ENCODE assay signal across 11 cellular contexts in genomic region chr12:127485528-127485927, GRCh38.
A peak's percentile ranks its signal among the peaks of the same experiment; 100 is the strongest.
DNase-seq lines count a peak whose midpoint lies in the region; ATAC-seq and TF ChIP-seq lines count a peak whose summit lies in the region.
"Had no signal": no experiment of that assay in that cellular context is flagged by ENCODE, and none has a peak within 500 bp of the region (broad histone marks: within the 10 kb centered on the region; RNA-seq: fewer than 3 reads in every experiment).

No MANE protein-coding gene starts in this region.

- no peak overlapping the region for H3K4me3 Mint-ChIP-seq in HFFc6

- H3K9me3 Mint-ChIP-seq in HFFc6, result no peaks in the 10 kb centered on the region

- TF ChIP-seq CTCF in HFFc6 (IDR thresholded peaks at IDR 0.05), result peak; percentile 75
- peak; percentile 56 for TF ChIP-seq CTCF in WI38 (IDR thresholded peaks at IDR 0.05; ENCODE audit: low read depth, low read length)

- peaks cover 26% of the 10 kb centered on the region for H3K4me1 Mint-ChIP-seq in HFFc6 (ENCODE audit: low read depth)

- H3K4me3 ChIP-seq in WI38 (ENCODE audit: low read depth, low read length), result no peak overlapping the region
- H3K4me3 ChIP-seq: cardiac muscle cell, SK-N-MC had no signal

- H3K36me3 Mint-ChIP-seq in HFFc6 (ENCODE audit: low read depth), result no peaks in the 10 kb centered on the region

- H3K27ac Mint-ChIP-seq in HFFc6, result peak overlapping the region; percentile 42; the same call in 1 of the 2 replicates

- ATAC-seq in GM18505 (IDR thresholded peaks at IDR 0.05; ENCODE audit: unreplicated experiment) (no peak), GM21515 (IDR thresholded peaks at IDR 0.05; ENCODE audit: unreplicated experiment) (no peak)
- ATAC-seq: left ventricle myocardium superior had no signal

- DNase-seq in COLO668 (lab: John Stamatoyannopoulos, UW; ENCODE audit: unreplicated experiment), result peak; percentile 55
- DNase-seq in HFFc6, result peak; percentile 96
- DNase-seq in iris pigment epithelial cell (ENCODE audit: low read depth), result peak; percentile 84
- no peak for DNase-seq in NCI-H2227 treated with DMSO at 0.1 percent for 48 hours (lab: John Stamatoyannopoulos, UW)
- DNase-seq in COR-L47 (lab: John Stamatoyannopoulos, UW), result no peak
- DNase-seq: left ventricle myocardium superior had no signal

- peaks cover 2% of the 10 kb centered on the region for H3K27me3 Mint-ChIP-seq in HFFc6 (ENCODE audit: insufficient read depth)

- no peak for TF ChIP-seq POLR2A in GM18505 (IDR thresholded peaks at IDR 0.05; ENCODE audit: borderline replicate concordance, extremely low read depth, insufficient read depth, insufficient read length)

Comparison
In these comparisons a context has a peak if more than half of its experiments do, and no peak if none do; other contexts are left out.
1. DNase-seq: peak in COLO668 (single experiment), HFFc6 (single experiment) and iris pigment epithelial cell (single experiment); none in NCI-H2227 treated with DMSO at 0.1 percent for 48 hours (single experiment) and COR-L47 (single experiment).